In genomic region chr1:213987422-213987875, GRCh38 we compare ENCODE assay signal across 1 cellular context.
TF ChIP-seq lines count a peak whose summit lies in the region.

No MANE protein-coding gene starts in this region.

TF ChIP-seq in K562, 482 proteins besides CTCF, POLR2A, EP300 and RAD21 (continued from another document):
- no peak for TF ChIP-seq ATF3 (IDR thresholded peaks at IDR 0.05)
- TF ChIP-seq ATF3 (CRISPR knock-in tag; conservative IDR thresholded peaks at IDR 0.05) = no peak
- no peak for TF ChIP-seq RFX1 (IDR thresholded peaks at IDR 0.05)
- no peak for TF ChIP-seq NFIX (CRISPR knock-in tag; IDR thresholded peaks at IDR 0.05; ENCODE audit: low read depth)
- no peak for TF ChIP-seq ERF (CRISPR knock-in tag; IDR thresholded peaks at IDR 0.05)
- no peak for TF ChIP-seq MAFG (tag; conservative IDR thresholded peaks at IDR 0.05)
- no peak for TF ChIP-seq CBX3 (IDR thresholded peaks at IDR 0.05; ENCODE audit: borderline replicate concordance in 1 of 2, low read length in 2 of 2)
- no peak for TF ChIP-seq POLR3G (IDR thresholded peaks at IDR 0.05; ENCODE audit: extremely low read depth, insufficient read length, insufficient replicate concordance)
